Comparison of ENCODE assay signal across 21 cellular contexts in the genomic region with DNA sequence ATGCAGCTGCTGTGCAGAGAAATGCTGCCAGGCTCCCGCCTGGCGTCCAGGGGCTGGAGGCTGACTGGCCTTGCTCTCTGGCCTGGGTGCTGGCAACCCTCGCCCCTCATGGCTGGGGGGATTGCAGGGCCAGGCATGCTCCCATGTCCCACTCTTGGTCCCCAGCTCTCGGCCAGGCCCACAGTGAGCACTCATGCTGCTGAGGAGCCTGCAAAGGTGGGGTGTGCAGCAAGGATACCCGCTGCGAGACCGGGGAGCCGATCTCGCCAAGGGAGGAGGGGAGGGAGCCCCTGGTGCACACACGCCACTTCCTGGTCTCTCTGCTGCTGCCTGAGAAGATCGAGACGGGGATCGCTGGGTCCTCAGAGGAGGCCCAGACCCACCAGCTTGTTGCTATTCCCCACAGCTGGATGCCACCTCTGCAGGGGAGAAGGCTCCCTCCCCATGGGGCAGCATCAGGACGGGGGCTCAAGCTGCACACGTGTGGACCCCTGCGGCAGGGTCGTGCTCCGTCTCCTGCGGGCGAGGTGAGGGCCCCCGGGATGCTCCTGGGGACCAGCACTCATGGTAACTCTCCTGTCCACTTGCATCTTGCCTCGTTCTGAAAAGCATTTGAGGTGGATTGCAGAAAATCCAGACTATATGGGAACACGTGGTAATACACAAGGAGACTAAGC. TPM values are rescaled to one million over a fixed set of nuclear protein-coding genes. Genes with fewer than 3 reads are reported as not detected.
A peak's percentile ranks its signal among the peaks of the same experiment; 100 is the strongest.
DNase-seq lines count a peak whose midpoint lies in the region; ATAC-seq, FAIRE-seq and TF ChIP-seq lines count a peak whose summit lies in the region.
"Had no signal": no experiment of that assay in that cellular context is flagged by ENCODE, and none has a peak within 500 bp of the region (broad histone marks: within the 10 kb centered on the region; RNA-seq: fewer than 3 reads in every experiment).

No MANE protein-coding gene starts in this region.

- 88% methylated on average over 23 of the region's 23 CpGs; no CpG with 5 or more reads in 1 of the 2 experiments for WGBS in H1 (ENCODE audit: extremely low coverage in 1 of 2, insufficient coverage in 1 of 2, insufficient read length in 1 of 2, insufficient replicate concordance in 2 of 2, low coverage in 1 of 2, low lambda C conversion rate in 2 of 2, missing lambda C conversion rate in 1 of 2), 2 experiments
- WGBS in neuronal stem cell (ENCODE audit: extremely low coverage in 2 of 2, insufficient read length in 2 of 2, insufficient replicate concordance in 1 of 2), 2 donors = no CpG with 5 or more reads among the region's 23 CpGs

- H3K23me2 ChIP-seq in H1 (ENCODE audit: low read depth, low read length) = no peaks in the 10 kb centered on the region

- no peak overlapping the region for H3K18ac ChIP-seq in H1 (ENCODE audit: extremely low read depth, low read length)
- peak overlapping the region; percentile 15 for H3K18ac ChIP-seq in neuronal stem cell (ENCODE audit: low read length)

- DNase-seq in H1 (ENCODE audit: low read depth in 1 of 2, low spot score in 2 of 2) = no peak
- no peak for DNase-seq in neuronal stem cell (ENCODE audit: low spot score)
- DNase-seq in frontal cortex (ENCODE audit: low spot score in 2 of 2) = no peak
- DNase-seq in DMS 273 (lab: John Stamatoyannopoulos, UW; ENCODE audit: unreplicated experiment) = no peak
- DNase-seq: 8988T; ACHN; BE2C; C1 segment of cervical spinal cord; CD4-positive, CD25-positive, alpha-beta regulatory T cell; CD8-positive, alpha-beta memory T cell; COR-L47; DMS79 treated with DMSO at 0.1 percent for 48 hours; GF-D8 had no signal

- H2BK15ac ChIP-seq in H1 (ENCODE audit: low read length) = no peak overlapping the region
- H2BK15ac ChIP-seq in neuronal stem cell (ENCODE audit: low read length) = no peak overlapping the region

- H3K79me1 ChIP-seq in H1 (ENCODE audit: low read depth, low read length) = no peaks in the 10 kb centered on the region
- no peaks in the 10 kb centered on the region for H3K79me1 ChIP-seq in neuronal stem cell (ENCODE audit: low read depth, low read length)

- H2BK12ac ChIP-seq in H1 (ENCODE audit: low read depth, low read length) (no peak overlapping the region), neuronal stem cell (ENCODE audit: low read length) (no peak overlapping the region)

- H2BK5ac ChIP-seq in H1 (ENCODE audit: low read depth, low read length) (no peak overlapping the region), neuronal stem cell (ENCODE audit: low read length) (no peak overlapping the region)

- no peak for ATAC-seq in HG02938 (IDR thresholded peaks at IDR 0.05; ENCODE audit: unreplicated experiment)

- H3K4me2 ChIP-seq in H1 (ENCODE audit: insufficient read depth in 1 of 2, low read depth in 2 of 2, low read length in 2 of 2) = no peak overlapping the region
- no peak overlapping the region for H3K4me2 ChIP-seq in neuronal stem cell (ENCODE audit: insufficient read depth, low read length, poor library complexity, severe bottlenecking)
- H3K4me2 ChIP-seq: BLaER1 had no signal

- TF ChIP-seq EP300 in H1 (IDR thresholded peaks at IDR 0.05; ENCODE audit: borderline replicate concordance in 1 of 2, low read depth in 2 of 2, low read length in 2 of 2) = no peak

- H3K27ac ChIP-seq in HEK293 (ENCODE audit: extremely low read depth, low read depth, low read length) = no peak overlapping the region
- H3K27ac ChIP-seq in H1 (ENCODE audit: low read depth, low read length) = no peak overlapping the region
- no peak overlapping the region for H3K27ac ChIP-seq in neuronal stem cell (replicated peaks; ENCODE audit: low read length)

- H3K4ac ChIP-seq in H1 (replicated peaks; ENCODE audit: insufficient read length, low read depth, low read length) (no peak overlapping the region), neuronal stem cell (ENCODE audit: low read length) (no peak overlapping the region)

- no peak overlapping the region for H4K5ac ChIP-seq in H1 (ENCODE audit: insufficient read length, low read depth, low read length)

- H4K8ac ChIP-seq in H1 (ENCODE audit: extremely low read depth, insufficient read depth, low read length) (peak overlapping the region; percentile 85), neuronal stem cell (ENCODE audit: low read depth, low read length) (no peak overlapping the region)

- no peak overlapping the region for H3K56ac ChIP-seq in H1 (replicated peaks; ENCODE audit: insufficient read length, low read depth, low read length)

- no peaks in the 10 kb centered on the region for H3K36me3 ChIP-seq in HEK293 (ENCODE audit: control insufficient read depth in 2 of 2, insufficient read depth in 1 of 2, low read length in 2 of 2)
- H3K36me3 ChIP-seq in H1 (ENCODE audit: control insufficient read depth in 2 of 4, insufficient read depth in 4 of 4, low read length in 3 of 4) = no peaks in the 10 kb centered on the region
- H3K36me3 ChIP-seq in neuronal stem cell (replicated peaks in 1 of 2; ENCODE audit: control insufficient read depth in 2 of 2, insufficient read depth in 2 of 2, low read length in 2 of 2) = no peaks in the 10 kb centered on the region
- H3K36me3 ChIP-seq: BE2C, BLaER1 had no signal

- H3K27me3 ChIP-seq in H1 (replicated peaks in 1 of 4; ENCODE audit: control insufficient read depth in 3 of 4, extremely low read depth in 1 of 4, insufficient read depth in 3 of 4, low read length in 3 of 4) = no peaks in the 10 kb centered on the region
- H3K27me3 ChIP-seq in neuronal stem cell (ENCODE audit: control insufficient read depth in 3 of 3, insufficient read depth in 3 of 3, low read depth in 1 of 3, low read length in 3 of 3) = no peaks in the 10 kb centered on the region
- H3K27me3 ChIP-seq: BE2C, BLaER1 had no signal

- TF ChIP-seq RAD21 in H1 (IDR thresholded peaks at IDR 0.05 in 1 of 2, conservative IDR thresholded peaks at IDR 0.05 in 1 of 2; ENCODE audit: low read depth in 2 of 2, low read length in 2 of 2) = no peak

- no peak overlapping the region for H2AFZ ChIP-seq in H1 (ENCODE audit: low read length)
- H2AFZ ChIP-seq in neuronal stem cell (ENCODE audit: low read length) = no peak overlapping the region

- FAIRE-seq in H1 (lab: Jason Lieb, UNC) = no peak
- FAIRE-seq in frontal cortex (lab: Jason Lieb, UNC) = no peak
- FAIRE-seq: A204.1, G401.6, GM12891 had no signal

- TF ChIP-seq CTCF in HEK293 (tag by site-specific recombination; IDR thresholded peaks at IDR 0.05) (no peak), H1 (IDR thresholded peaks at IDR 0.05; ENCODE audit: control extremely low read depth in 1 of 3, insufficient read depth in 1 of 3, low read depth in 1 of 3, low read length in 3 of 3) (no peak)

- no peak overlapping the region for H3K23ac ChIP-seq in H1 (ENCODE audit: insufficient read length)
- H3K23ac ChIP-seq in neuronal stem cell (ENCODE audit: low read depth, low read length, poor library complexity) = peak overlapping the region; percentile 37

- H3K9me3 ChIP-seq in HEK293 (ENCODE audit: control insufficient read depth, insufficient read depth, low read depth, low read length) = no peaks in the 10 kb centered on the region
- H3K9me3 ChIP-seq in H1 (ENCODE audit: insufficient read depth in 2 of 2, low read depth in 1 of 2, low read length in 1 of 2) = no peaks in the 10 kb centered on the region
- H3K9me3 ChIP-seq in neuronal stem cell (replicated peaks in 1 of 2; ENCODE audit: control insufficient read depth in 2 of 2, insufficient read depth in 1 of 2, low read depth in 1 of 2, low read length in 2 of 2) = no peaks in the 10 kb centered on the region
- H3K9me3 ChIP-seq: BE2C, BLaER1 had no signal

- POLR2A ChIA-PET in HEK293 (lab: Yijun Ruan, JAX) = interaction anchor here (1.0 kb wide), 1 partner anchor 115 kb away, joined by 3 read pairs; no protein-coding TSS in a partner anchor
- POLR2A ChIA-PET in H1 (lab: Charles Lee; ENCODE audit: partially characterized antibody) = interaction anchor here (0.7 kb wide), 1 partner anchor 20 kb away, joined by 3 read pairs; no protein-coding TSS in a partner anchor

- CTCF ChIA-PET in HEK293 (lab: Yijun Ruan, JAX) (interaction anchor here (0.6 to 1.3 kb wide), 2 partner anchors 41 to 56 kb away, joined by 3 to 6 read pairs; no protein-coding TSS in a partner anchor), H1 (lab: Charles Lee; ENCODE audit: partially characterized antibody) (interaction anchor here (1.3 to 7.2 kb wide), 7 partner anchors 8 to 41 kb away, joined by 3 to 64 read pairs (median 8); partner anchors contain the start of genes ADAMTS13 and CACFD1)

- H3K14ac ChIP-seq in H1 (ENCODE audit: insufficient read length) = no peak overlapping the region
- H3K14ac ChIP-seq in neuronal stem cell (ENCODE audit: low read length) = peak overlapping the region; percentile 28

- H3K9ac ChIP-seq in H1 (replicated peaks in 1 of 4; ENCODE audit: extremely low read depth in 1 of 4, low read depth in 3 of 4, low read length in 3 of 4) (no peak overlapping the region), neuronal stem cell (ENCODE audit: low read depth, low read length, poor library complexity) (no peak overlapping the region)
- H3K9ac ChIP-seq: BLaER1 had no signal

- H2AK5ac ChIP-seq in H1 (ENCODE audit: low read depth, low read length) (no peak overlapping the region), neuronal stem cell (ENCODE audit: low read depth, low read length) (no peak overlapping the region)

- no peak for TF ChIP-seq POLR2A in H1 (IDR thresholded peaks at IDR 0.05; ENCODE audit: control extremely low read depth in 1 of 2, low read depth in 2 of 2, low read length in 2 of 2)

- H3K4me1 ChIP-seq in HEK293 (ENCODE audit: control insufficient read depth, insufficient read depth, low read length) (no peaks in the 10 kb centered on the region), H1 (replicated peaks in 1 of 4; ENCODE audit: control insufficient read depth in 3 of 4, insufficient read depth in 4 of 4, low read length in 3 of 4) (no peaks in the 10 kb centered on the region), neuronal stem cell (ENCODE audit: control insufficient read depth in 2 of 2, insufficient read depth in 1 of 2, low read depth in 1 of 2, low read length in 2 of 2) (no peaks in the 10 kb centered on the region)

- H2BK120ac ChIP-seq in H1 (replicated peaks; ENCODE audit: low read depth, low read length) (no peak overlapping the region), neuronal stem cell (ENCODE audit: low read depth, low read length) (no peak overlapping the region)

- no peaks in the 10 kb centered on the region for H3K79me2 ChIP-seq in H1 (ENCODE audit: control insufficient read depth in 1 of 2, insufficient read depth in 2 of 2, low read length in 2 of 2)

- H4K91ac ChIP-seq in H1 (replicated peaks; ENCODE audit: insufficient read length, low read length) (no peak overlapping the region), neuronal stem cell (ENCODE audit: low read depth, low read length, poor library complexity) (no peak overlapping the region)

- H3K4me3 ChIP-seq in HEK293 (ENCODE audit: low read depth, low read length) (no peak overlapping the region), H1 (ENCODE audit: extremely low read depth in 1 of 4, insufficient read depth in 2 of 4, low read depth in 3 of 4, low read length in 4 of 4) (no peak overlapping the region), neuronal stem cell (ENCODE audit: low read length in 2 of 2) (no peak overlapping the region)
- H3K4me3 ChIP-seq: BLaER1 had no signal

- H4K20me1 ChIP-seq in H1 (replicated peaks in 1 of 2; ENCODE audit: control insufficient read depth in 1 of 2, insufficient read depth in 2 of 2, low read length in 2 of 2) = peaks cover 0 to 5% of the 10 kb centered on the region in 2 experiments
- H4K20me1 ChIP-seq: BLaER1 had no signal

- H2BK20ac ChIP-seq in H1 (ENCODE audit: low read length) = no peak overlapping the region

RNA-seq across cellular contexts. Expression of gene CACFD1, which starts 14.3 kb away (rescaled TPM):
- total RNA-seq in H1 (2021; fragmentation: NEBNext Ultra II Directional; extraction: Animal tissue kit (Norgen Biotek cat#: 25700)) = 13.3 and 13.4 TPM in 2 replicates
- 15.5 and 23.6 TPM in 2 replicates for polyA plus RNA-seq in H1 (2011; rRNA removed)
- polyA plus RNA-seq in H1 (2011; cell fraction: cytosol; rRNA removed) = 18.6 TPM
- 36.2 TPM for polyA plus RNA-seq in H1 (2011; cell fraction: nucleus; rRNA removed)
- polyA plus RNA-seq in H1 (2012, experiment 1 of 2) = 8.1 to 19.8 TPM (median 16.8 TPM) in 4 replicates
- 11.4 TPM for polyA plus RNA-seq in H1 (2012, experiment 2 of 2)
- polyA plus RNA-seq in H1 (2013, experiment 1 of 2) = 6.8 TPM
- polyA plus RNA-seq in H1 (2013, experiment 2 of 2) = 7.3 TPM
- polyA minus RNA-seq in H1 (2011; rRNA and poly(A)+ RNA removed) = 15.2 and 20.4 TPM in 2 replicates
- 12.6 TPM for polyA minus RNA-seq in H1 (2011; cell fraction: cytosol; rRNA and poly(A)+ RNA removed)
- polyA minus RNA-seq in H1 (2011; cell fraction: nucleus; rRNA and poly(A)+ RNA removed) = 33.3 TPM
- 18.8 TPM for polyA plus RNA-seq in neuronal stem cell (2013, experiment 1 of 2)
- polyA plus RNA-seq in neuronal stem cell (2013, experiment 2 of 2) = 19.4 TPM
- total RNA-seq in frontal cortex = 22.8 TPM

RNA-seq across cellular contexts. Expression of gene ADAMTS13, which starts 23.3 kb away (rescaled TPM):
- total RNA-seq in H1 (2021; fragmentation: NEBNext Ultra II Directional; extraction: Animal tissue kit (Norgen Biotek cat#: 25700)) = 5.1 and 5.8 TPM in 2 replicates
- 4.4 and 6.6 TPM in 2 replicates for polyA plus RNA-seq in H1 (2011; rRNA removed)
- polyA plus RNA-seq in H1 (2011; cell fraction: cytosol; rRNA removed) = 7.0 TPM
- 44.8 TPM for polyA plus RNA-seq in H1 (2011; cell fraction: nucleus; rRNA removed)
- 6.3 to 11.9 TPM (median 9.7 TPM) in 4 replicates for polyA plus RNA-seq in H1 (2012, experiment 1 of 2)
- polyA plus RNA-seq in H1 (2012, experiment 2 of 2) = 3.8 TPM
- 2.4 TPM for polyA plus RNA-seq in H1 (2013, experiment 1 of 2)
- polyA plus RNA-seq in H1 (2013, experiment 2 of 2) = 2.8 TPM
- polyA minus RNA-seq in H1 (2011; rRNA and poly(A)+ RNA removed) = 1.5 and 2.2 TPM in 2 replicates
- polyA minus RNA-seq in H1 (2011; cell fraction: cytosol; rRNA and poly(A)+ RNA removed) = 2.0 TPM
- polyA minus RNA-seq in H1 (2011; cell fraction: nucleus; rRNA and poly(A)+ RNA removed) = 5.4 TPM
- polyA plus RNA-seq in neuronal stem cell (2013, experiment 1 of 2) = 4.0 TPM
- polyA plus RNA-seq in neuronal stem cell (2013, experiment 2 of 2) = 3.9 TPM
- total RNA-seq in frontal cortex = 2.0 TPM
- polyA plus RNA-seq: CD14-positive monocyte; CD4-positive, alpha-beta memory T cell had no signal

RNA-seq across cellular contexts. Expression of gene REXO4, which starts 27.6 kb away (rescaled TPM):
- 37.7 and 38.3 TPM in 2 replicates for total RNA-seq in H1 (2021; fragmentation: NEBNext Ultra II Directional; extraction: Animal tissue kit (Norgen Biotek cat#: 25700))
- 19.1 and 27.2 TPM in 2 replicates for polyA plus RNA-seq in H1 (2011; rRNA removed)
- 32.0 TPM for polyA plus RNA-seq in H1 (2011; cell fraction: cytosol; rRNA removed)
- 25.6 TPM for polyA plus RNA-seq in H1 (2011; cell fraction: nucleus; rRNA removed)
- polyA plus RNA-seq in H1 (2012, experiment 1 of 2) = 29.8 to 38.9 TPM (median 35.9 TPM) in 4 replicates
- polyA plus RNA-seq in H1 (2012, experiment 2 of 2) = 16.3 TPM
- 33.0 TPM for polyA plus RNA-seq in H1 (2013, experiment 1 of 2)
- 32.0 TPM for polyA plus RNA-seq in H1 (2013, experiment 2 of 2)
- polyA minus RNA-seq in H1 (2011; rRNA and poly(A)+ RNA removed) = 16.0 and 19.0 TPM in 2 replicates
- 18.6 TPM for polyA minus RNA-seq in H1 (2011; cell fraction: cytosol; rRNA and poly(A)+ RNA removed)
- polyA minus RNA-seq in H1 (2011; cell fraction: nucleus; rRNA and poly(A)+ RNA removed) = 12.3 TPM
- 29.0 TPM for polyA plus RNA-seq in neuronal stem cell (2013, experiment 1 of 2)
- 28.1 TPM for polyA plus RNA-seq in neuronal stem cell (2013, experiment 2 of 2)
- 13.5 TPM for total RNA-seq in frontal cortex

RNA-seq across cellular contexts. Expression of gene SLC2A6, which starts 33.5 kb away (rescaled TPM):
- total RNA-seq in H1 (2021; fragmentation: NEBNext Ultra II Directional; extraction: Animal tissue kit (Norgen Biotek cat#: 25700)) = 16.6 and 17.9 TPM in 2 replicates
- 17.8 and 18.6 TPM in 2 replicates for polyA plus RNA-seq in H1 (2011; rRNA removed)
- 16.9 TPM for polyA plus RNA-seq in H1 (2011; cell fraction: cytosol; rRNA removed)
- polyA plus RNA-seq in H1 (2011; cell fraction: nucleus; rRNA removed) = 22.9 TPM
- polyA plus RNA-seq in H1 (2012, experiment 1 of 2) = 9.1 to 15.8 TPM (median 14.0 TPM) in 4 replicates
- polyA plus RNA-seq in H1 (2012, experiment 2 of 2) = 13.7 TPM
- polyA plus RNA-seq in H1 (2013, experiment 1 of 2) = 21.9 TPM
- polyA plus RNA-seq in H1 (2013, experiment 2 of 2) = 21.5 TPM
- 8.2 and 10.5 TPM in 2 replicates for polyA minus RNA-seq in H1 (2011; rRNA and poly(A)+ RNA removed)
- polyA minus RNA-seq in H1 (2011; cell fraction: cytosol; rRNA and poly(A)+ RNA removed) = 13.1 TPM
- 23.1 TPM for polyA minus RNA-seq in H1 (2011; cell fraction: nucleus; rRNA and poly(A)+ RNA removed)
- polyA plus RNA-seq in neuronal stem cell (2013, experiment 1 of 2) = 3.7 TPM
- polyA plus RNA-seq in neuronal stem cell (2013, experiment 2 of 2) = 3.8 TPM
- total RNA-seq in frontal cortex = 12.6 TPM
